Comparison of ENCODE assay signal across 18 cellular contexts in the genomic region with DNA sequence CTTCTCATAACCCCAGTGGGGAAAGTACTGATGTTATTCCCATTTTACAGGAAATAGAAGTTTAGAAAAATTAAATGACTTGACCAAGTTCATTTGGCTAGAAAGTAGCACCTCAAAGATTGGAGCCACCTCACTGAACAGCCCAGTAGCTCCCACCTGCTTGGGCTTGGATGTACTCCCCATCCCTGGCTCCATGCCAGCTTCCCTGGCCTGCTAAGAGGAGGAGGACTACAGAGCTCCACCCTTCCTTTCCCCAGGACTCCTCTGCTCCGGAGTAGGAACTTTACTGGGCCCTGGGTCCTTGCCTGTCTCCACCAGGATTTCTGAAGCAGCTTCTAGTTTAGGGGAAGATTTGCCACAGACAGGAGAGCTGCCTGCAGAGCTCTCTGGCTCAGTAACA. TPM values are rescaled to one million over a fixed set of nuclear protein-coding genes. Genes with fewer than 3 reads are reported as not detected.
DNase-seq lines count a peak whose midpoint lies in the region; ATAC-seq, FAIRE-seq and TF ChIP-seq lines count a peak whose summit lies in the region.
"Had no signal": no experiment of that assay in that cellular context is flagged by ENCODE, and none has a peak within 500 bp of the region (broad histone marks: within the 10 kb centered on the region; RNA-seq: fewer than 3 reads in every experiment).

No MANE protein-coding gene starts in this region.

- POLR2A ChIA-PET in HEK293 (lab: Yijun Ruan, JAX) (interaction anchor here (0.6 to 1.9 kb wide), 8 partner anchors 9 to 227 kb away, joined by 3 to 9 read pairs (median 4); partner anchors contain the start of gene ARMH3), K562 (lab: Yijun Ruan, JAX) (interaction anchor here (0.6 to 2.9 kb wide), 9 partner anchors 10 to 325 kb away, joined by 3 to 17 read pairs (median 3); no protein-coding TSS in a partner anchor)

- no peaks in the 10 kb centered on the region for H3K9me3 ChIP-seq in HEK293 (ENCODE audit: control insufficient read depth, insufficient read depth, low read depth, low read length)
- H3K9me3 ChIP-seq in K562 (replicated peaks; ENCODE audit: control insufficient read depth, insufficient read depth, low read depth, low read length), result no peaks in the 10 kb centered on the region
- H3K9me3 ChIP-seq: tibial nerve had no signal

- in situ Hi-C loops in K562 (cut with MboI), result no loop called here

- TF ChIP-seq EP300 in K562 (IDR thresholded peaks at IDR 0.05; ENCODE audit: low read length), result no peak

- H3K36me3 ChIP-seq in HEK293 (ENCODE audit: control insufficient read depth in 2 of 2, insufficient read depth in 1 of 2, low read length in 2 of 2) (peaks cover 0 to 21% of the 10 kb centered on the region in 2 experiments; a peak in 2 of 3 replicates), K562 (ENCODE audit: control insufficient read depth, insufficient read depth, low read length) (peaks cover 9% of the 10 kb centered on the region; the same call in 1 of the 3 replicates)

- peaks cover 5% of the 10 kb centered on the region; the same call in 1 of the 2 replicates for H4K20me1 ChIP-seq in K562 (replicated peaks; ENCODE audit: control insufficient read depth, insufficient read depth, low read length)

- peaks cover 21% of the 10 kb centered on the region for H3K79me2 ChIP-seq in K562 (ENCODE audit: control insufficient read depth, insufficient read depth, low read length)

- intact Hi-C loops in K562 (cut with micrococcal nuclease), result loop anchor here (5.0 kb wide), 1 partner anchor 856 kb away; no protein-coding TSS in a partner anchor

- peaks cover 37% of the 10 kb centered on the region for H3K4me1 Mint-ChIP-seq in stimulated activated naive CD8-positive, alpha-beta T cell treated with anti-CD3 and anti-CD28 coated beads, Interleukin-15, amount 100 ng/mL, for 72 hours
- H3K4me1 Mint-ChIP-seq in endothelial cell (ENCODE audit: unreplicated experiment), result peaks cover 14% of the 10 kb centered on the region

- peaks cover 8% of the 10 kb centered on the region for H3K4me1 ChIP-seq in HEK293 (ENCODE audit: control insufficient read depth, insufficient read depth, low read length)
- peaks cover 25 to 38% of the 10 kb centered on the region in 2 experiments; a peak in 4 of 5 replicates for H3K4me1 ChIP-seq in K562 (replicated peaks in 1 of 2; ENCODE audit: control insufficient read depth in 2 of 2, insufficient read depth in 2 of 2, low read length in 2 of 2)

- no peak overlapping the region for H3K9ac ChIP-seq in K562 (ENCODE audit: insufficient read depth in 1 of 2, low read depth in 2 of 2, low read length in 2 of 2)

- FAIRE-seq in K562 (lab: Jason Lieb, UNC), result no peak
- FAIRE-seq: A204.1, GM12878 had no signal

- no peak overlapping the region for H3K4me2 ChIP-seq in K562 (ENCODE audit: insufficient read depth, low read length)
- H3K4me2 ChIP-seq: GM23338 had no signal

- no peak overlapping the region for H2AFZ ChIP-seq in K562 (ENCODE audit: low read depth, low read length)
- H2AFZ ChIP-seq: GM23338 had no signal

- no peak for TF ChIP-seq RAD21 in K562 (CRISPR knock-in tag; conservative IDR thresholded peaks at IDR 0.05 in 1 of 2, IDR thresholded peaks at IDR 0.05 in 1 of 2)

- H3K27ac ChIP-seq in HEK293 (ENCODE audit: extremely low read depth, low read depth, low read length) (peak overlapping the region; percentile 22; the same call in 1 of the 2 replicates), K562 (ENCODE audit: extremely low read depth, low read depth, low read length) (no peak overlapping the region)
- H3K27ac ChIP-seq: tibial nerve had no signal

- ATAC-seq in K562, result no peak
- no peak for ATAC-seq in omental fat pad (ENCODE audit: low FRiP score)
- no peak for ATAC-seq in stimulated activated naive CD8-positive, alpha-beta T cell treated with anti-CD3 and anti-CD28 coated beads, Interleukin-15, amount 100 ng/mL, for 72 hours
- ATAC-seq in activated naive CD4-positive, alpha-beta T cell treated with anti-CD3 and anti-CD28 coated beads, Interleukin-2, amount 50 U/mL, for 72 hours, result no peak
- ATAC-seq: GM12878, GM23338, sciatic nerve, T-helper 17 cell had no signal

- TF ChIP-seq CTCF in HEK293 (tag by site-specific recombination; IDR thresholded peaks at IDR 0.05), result no peak
- no peak for TF ChIP-seq CTCF in K562 (IDR thresholded peaks at IDR 0.05 in 2 of 3, conservative IDR thresholded peaks at IDR 0.05 in 1 of 3; ENCODE audit: insufficient read depth in 2 of 3, low read depth in 1 of 3, low read length in 3 of 3)
- TF ChIP-seq CTCF in omental fat pad (IDR thresholded peaks at IDR 0.05), result no peak
- TF ChIP-seq CTCF in endothelial cell (IDR thresholded peaks at IDR 0.05; ENCODE audit: unreplicated experiment), result no peak

- CTCF ChIA-PET in HEK293 (lab: Yijun Ruan, JAX) (interaction anchor here (0.8 to 3.6 kb wide), 7 partner anchors 12 to 287 kb away, joined by 3 to 16 read pairs (median 5); partner anchors contain the start of gene ARMH3), K562 (lab: Yijun Ruan, JAX; ENCODE audit: low intra/inter-chr PET ratio) (no interaction called here)

- H3K4me3 Mint-ChIP-seq in stimulated activated naive CD8-positive, alpha-beta T cell treated with anti-CD3 and anti-CD28 coated beads, Interleukin-15, amount 100 ng/mL, for 72 hours, result no peak overlapping the region
- no peak overlapping the region for H3K4me3 Mint-ChIP-seq in endothelial cell (ENCODE audit: unreplicated experiment)
- H3K4me3 Mint-ChIP-seq: GM23338 had no signal

- H3K9me1 ChIP-seq in K562 (ENCODE audit: control insufficient read depth, insufficient read depth, low read length), result peaks cover 4% of the 10 kb centered on the region

- H3K27me3 ChIP-seq in K562 (ENCODE audit: control insufficient read depth in 2 of 2, insufficient read depth in 2 of 2, low read length in 2 of 2), result no peaks in the 10 kb centered on the region
- H3K27me3 ChIP-seq: tibial nerve had no signal

- H3K27me3 Mint-ChIP-seq in stimulated activated naive CD8-positive, alpha-beta T cell treated with anti-CD3 and anti-CD28 coated beads, Interleukin-15, amount 100 ng/mL, for 72 hours, result no peaks in the 10 kb centered on the region
- peaks cover 7% of the 10 kb centered on the region for H3K27me3 Mint-ChIP-seq in endothelial cell (ENCODE audit: unreplicated experiment)
- H3K27me3 Mint-ChIP-seq: activated naive CD4-positive, alpha-beta T cell treated with anti-CD3 and anti-CD28 coated beads, Interleukin-2, amount 10 ng/mL, durations not matched to agents 7 days and 5 days; T-helper 17 cell had no signal

- no peak overlapping the region for H3K27ac Mint-ChIP-seq in stimulated activated naive CD8-positive, alpha-beta T cell treated with anti-CD3 and anti-CD28 coated beads, Interleukin-15, amount 100 ng/mL, for 72 hours
- H3K27ac Mint-ChIP-seq in activated naive CD4-positive, alpha-beta T cell treated with anti-CD3 and anti-CD28 coated beads, Interleukin-2, amount 50 U/mL, for 72 hours, result no peak overlapping the region
- no peak overlapping the region for H3K27ac Mint-ChIP-seq in endothelial cell (ENCODE audit: unreplicated experiment)
- H3K27ac Mint-ChIP-seq: activated naive CD4-positive, alpha-beta T cell treated with anti-CD3 and anti-CD28 coated beads, Interleukin-2, amount 10 ng/mL, durations not matched to agents 7 days and 5 days; GM23338; T-helper 17 cell had no signal

- DNase-seq in NCI-H1417 (lab: John Stamatoyannopoulos, UW), result peak in 2 of 3 experiments; percentile 16 to 17
- no peak for DNase-seq in NCI-H1417 treated with DMSO at 0.1 percent for 48 hours (lab: John Stamatoyannopoulos, UW)
- peak in 3 of 4 experiments; percentile 30 to 64 (median 46) for DNase-seq in K562 (ENCODE audit: extremely low read depth in 1 of 4, low spot score in 3 of 4)
- DNase-seq in omental fat pad (ENCODE audit: low spot score), result peak; percentile 33
- DNase-seq in stimulated activated naive CD8-positive, alpha-beta T cell treated with anti-CD3 and anti-CD28 coated beads, Interleukin-15, amount 100 ng/mL, for 72 hours, result no peak
- DNase-seq in activated naive CD4-positive, alpha-beta T cell treated with anti-CD3 and anti-CD28 coated beads, Interleukin-2, amount 50 U/mL, for 72 hours (ENCODE audit: low spot score in 2 of 2), result no peak
- no peak for DNase-seq in endothelial cell (ENCODE audit: low spot score)
- DNase-seq: activated CD4-positive, alpha-beta T cell treated with anti-CD3 and anti-CD28 coated beads, Interleukin-2, amount 50 U/mL, for 48 hours; activated naive CD4-positive, alpha-beta T cell treated with anti-CD3 and anti-CD28 coated beads, Interleukin-2, amount 10 ng/mL, durations not matched to agents 7 days and 5 days; immature natural killer cell; T-helper 17 cell had no signal

- H3K4me3 ChIP-seq in HEK293 (ENCODE audit: low read depth, low read length) (no peak overlapping the region), K562 (no peak overlapping the region)
- H3K4me3 ChIP-seq: coronary artery, GM12878, GM23338, tibial nerve had no signal

- BruUV-seq in K562 (replicated peaks; lab: Mats Ljungman, UMichigan), result no TSS peak

- no peak for TF ChIP-seq POLR2A in K562 (conservative IDR thresholded peaks at IDR 0.05)

- 29% methylated on average over 1 of the region's 1 CpG for WGBS in K562 (ENCODE audit: insufficient coverage, low coverage, missing lambda C conversion rate)

- peaks cover 0 to 4% of the 10 kb centered on the region in 2 donors for H3K36me3 Mint-ChIP-seq in activated naive CD4-positive, alpha-beta T cell treated with anti-CD3 and anti-CD28 coated beads, Interleukin-2, amount 50 U/mL, for 72 hours
- H3K36me3 Mint-ChIP-seq in endothelial cell (ENCODE audit: low read depth, unreplicated experiment), result no peaks in the 10 kb centered on the region
- H3K36me3 Mint-ChIP-seq: immature natural killer cell had no signal

- H3K9me3 Mint-ChIP-seq in stimulated activated naive CD8-positive, alpha-beta T cell treated with anti-CD3 and anti-CD28 coated beads, Interleukin-15, amount 100 ng/mL, for 72 hours, result no peaks in the 10 kb centered on the region
- H3K9me3 Mint-ChIP-seq in activated naive CD4-positive, alpha-beta T cell treated with anti-CD3 and anti-CD28 coated beads, Interleukin-2, amount 50 U/mL, for 72 hours, result no peaks in the 10 kb centered on the region
- no peaks in the 10 kb centered on the region for H3K9me3 Mint-ChIP-seq in endothelial cell (ENCODE audit: unreplicated experiment)
- H3K9me3 Mint-ChIP-seq: activated naive CD4-positive, alpha-beta T cell treated with anti-CD3 and anti-CD28 coated beads, Interleukin-2, amount 10 ng/mL, durations not matched to agents 7 days and 5 days; GM23338; immature natural killer cell had no signal

RNA-seq across cellular contexts. Expression of gene HPS6, which starts 3.1 kb away (rescaled TPM):
- total RNA-seq in K562 (2011; cell fraction: chromatin; rRNA removed; ENCODE audit: low replicate concordance), result 1.9 and 6.9 TPM in 2 replicates
- total RNA-seq in K562 (2011; cell fraction: nucleolus; rRNA removed), result 8.7 and 9.2 TPM in 2 replicates
- total RNA-seq in K562 (2011; cell fraction: nucleoplasm; rRNA removed), result 2.4 and 3.9 TPM in 2 replicates
- total RNA-seq in K562 (2014; rRNA removed) (12.7 and 17.6 TPM in 2 replicates), K562 (2014; rRNA removed; fragmentation: Illumina TruSeq; extraction: Trizol) (2.3 and 3.8 TPM in 2 replicates), K562 (2015; rRNA removed; fragmentation: Illumina TruSeq; extraction: Trizol) (7.7 and 8.2 TPM in 2 replicates), K562 (2021) (14.0 and 15.1 TPM in 2 replicates), omental fat pad (10 to 100 TPM; 14.1 to 31.5 (median 22.5) TPM), endothelial cell (ENCODE audit: unreplicated experiment) (25.1 TPM)
- polyA plus RNA-seq in K562 (2011; rRNA removed) (2.7 and 3.0 TPM in 2 replicates), K562 (2014; fragmentation: Illumina TruSeq; extraction: Trizol) (4.5 and 6.4 TPM in 2 replicates), K562 (2014; fragmentation: Nextera tagmentation; extraction: Ambion mirVana) (under 1 TPM; 0.45 to 0.55 TPM), K562 (2014; rRNA removed) (6.7 and 8.3 TPM in 2 replicates)
- polyA plus RNA-seq in K562 (2011; cell fraction: cytosol; rRNA removed), result 3.3 and 9.2 TPM in 2 replicates
- polyA plus RNA-seq in K562 (2011; cell fraction: nucleus; rRNA removed), result 2.3 and 3.7 TPM in 2 replicates
- 7.3 and 7.7 TPM in 2 replicates for polyA plus RNA-seq in K562 (2012)
- 2.8 and 4.2 TPM in 2 replicates for polyA minus RNA-seq in K562 (2011; rRNA and poly(A)+ RNA removed)
- polyA minus RNA-seq in K562 (2011; cell fraction: cytosol; rRNA and poly(A)+ RNA removed), result 5.6 and 6.1 TPM in 2 replicates
- 6.1 and 8.1 TPM in 2 replicates for polyA minus RNA-seq in K562 (2011; cell fraction: nucleus; rRNA and poly(A)+ RNA removed)
- total RNA-seq in activated naive CD4-positive, alpha-beta T cell treated with anti-CD3 and anti-CD28 coated beads, Interleukin-2, amount 50 U/mL, for 72 hours, result 10 to 100 TPM in 1 of 2 donors, 1 to 10 TPM in 1; 6.2 to 20.2 TPM

RNA-seq across cellular contexts. Expression of gene ARMH3, which starts 12.2 kb away (rescaled TPM):
- total RNA-seq in K562 (2011; cell fraction: chromatin; rRNA removed; ENCODE audit: low replicate concordance), result not detected in 2 replicates
- 0.83 and 1.1 TPM in 2 replicates for total RNA-seq in K562 (2011; cell fraction: nucleolus; rRNA removed)
- total RNA-seq in K562 (2011; cell fraction: nucleoplasm; rRNA removed), result not detected in 2 replicates
- total RNA-seq in K562 (2014; rRNA removed), result 0.53 TPM in 1 of 2 replicates, not detected in the other
- total RNA-seq in K562 (2014; rRNA removed; fragmentation: Illumina TruSeq; extraction: Trizol), result not detected in 2 replicates
- 0.29 and 0.49 TPM in 2 replicates for total RNA-seq in K562 (2015; rRNA removed; fragmentation: Illumina TruSeq; extraction: Trizol)
- 0.73 and 0.89 TPM in 2 replicates for total RNA-seq in K562 (2021)
- not detected in 2 replicates for polyA plus RNA-seq in K562 (2011; rRNA removed)
- not detected in 2 replicates for polyA plus RNA-seq in K562 (2011; cell fraction: cytosol; rRNA removed)
- polyA plus RNA-seq in K562 (2011; cell fraction: nucleus; rRNA removed), result 0.61 and 0.83 TPM in 2 replicates
- polyA plus RNA-seq in K562 (2012), result 0.40 TPM in 1 of 2 replicates, not detected in the other
- polyA plus RNA-seq in K562 (2014; fragmentation: Illumina TruSeq; extraction: Trizol), result not detected in 2 replicates
- polyA plus RNA-seq in K562 (2014; fragmentation: Nextera tagmentation; extraction: Ambion mirVana), result not detected
- polyA plus RNA-seq in K562 (2014; rRNA removed), result not detected in 2 replicates
- polyA minus RNA-seq in K562 (2011; rRNA and poly(A)+ RNA removed), result not detected in 2 replicates
- not detected in 2 replicates for polyA minus RNA-seq in K562 (2011; cell fraction: cytosol; rRNA and poly(A)+ RNA removed)
- 0.54 and 1.7 TPM in 2 replicates for polyA minus RNA-seq in K562 (2011; cell fraction: nucleus; rRNA and poly(A)+ RNA removed)
- 10 to 100 TPM; 10.0 to 61.8 (median 12.7) TPM for total RNA-seq in omental fat pad
- 10 to 100 TPM; 20.3 to 24.8 TPM for total RNA-seq in activated naive CD4-positive, alpha-beta T cell treated with anti-CD3 and anti-CD28 coated beads, Interleukin-2, amount 50 U/mL, for 72 hours
- 20.5 TPM for total RNA-seq in endothelial cell (ENCODE audit: unreplicated experiment)

RNA-seq across cellular contexts. Expression of gene LDB1, which starts 52.0 kb away (rescaled TPM):
- 255 and 520 TPM in 2 replicates for total RNA-seq in K562 (2011; cell fraction: chromatin; rRNA removed; ENCODE audit: low replicate concordance)
- total RNA-seq in K562 (2011; cell fraction: nucleolus; rRNA removed), result 309 and 317 TPM in 2 replicates
- total RNA-seq in K562 (2011; cell fraction: nucleoplasm; rRNA removed), result 210 and 273 TPM in 2 replicates
- total RNA-seq in K562 (2014; rRNA removed) (73.2 and 86.2 TPM in 2 replicates), K562 (2014; rRNA removed; fragmentation: Illumina TruSeq; extraction: Trizol) (46.5 and 57.1 TPM in 2 replicates), K562 (2015; rRNA removed; fragmentation: Illumina TruSeq; extraction: Trizol) (105 and 107 TPM in 2 replicates), K562 (2021) (120 and 136 TPM in 2 replicates), omental fat pad (10 to 100 TPM; 20.1 to 33.2 (median 30.9) TPM), endothelial cell (ENCODE audit: unreplicated experiment) (160 TPM)
- polyA plus RNA-seq in K562 (2011; rRNA removed) (137 and 167 TPM in 2 replicates), K562 (2014; fragmentation: Illumina TruSeq; extraction: Trizol) (133 and 137 TPM in 2 replicates), K562 (2014; fragmentation: Nextera tagmentation; extraction: Ambion mirVana) (1 to 10 TPM; 1.9 TPM), K562 (2014; rRNA removed) (111 and 117 TPM in 2 replicates)
- 165 and 219 TPM in 2 replicates for polyA plus RNA-seq in K562 (2011; cell fraction: cytosol; rRNA removed)
- 807 and 1,010 TPM in 2 replicates for polyA plus RNA-seq in K562 (2011; cell fraction: nucleus; rRNA removed)
- polyA plus RNA-seq in K562 (2012), result 90.4 and 133 TPM in 2 replicates
- polyA minus RNA-seq in K562 (2011; rRNA and poly(A)+ RNA removed), result 102 and 187 TPM in 2 replicates
- 80.4 and 97.7 TPM in 2 replicates for polyA minus RNA-seq in K562 (2011; cell fraction: cytosol; rRNA and poly(A)+ RNA removed)
- 105 and 141 TPM in 2 replicates for polyA minus RNA-seq in K562 (2011; cell fraction: nucleus; rRNA and poly(A)+ RNA removed)
- 10 to 100 TPM; 68.7 to 94.9 TPM for total RNA-seq in activated naive CD4-positive, alpha-beta T cell treated with anti-CD3 and anti-CD28 coated beads, Interleukin-2, amount 50 U/mL, for 72 hours

Comparison
In these comparisons a context has a peak if more than half of its experiments do, and no peak if none do; other contexts are left out.
1. DNase-seq: peak in NCI-H1417 (2 of 3), K562 (3 of 4) and omental fat pad (single experiment); none in NCI-H1417 treated with DMSO at 0.1 percent for 48 hours (single experiment), stimulated activated naive CD8-positive, alpha-beta T cell treated with anti-CD3 and anti-CD28 coated beads, Interleukin-15, amount 100 ng/mL, for 72 hours (0 of 2), activated naive CD4-positive, alpha-beta T cell treated with anti-CD3 and anti-CD28 coated beads, Interleukin-2, amount 50 U/mL, for 72 hours (0 of 2) and endothelial cell (single experiment).
2. RNA of gene ARMH3, which starts 12.2 kb away (total RNA-seq): 20.3 to 24.8 TPM in activated naive CD4-positive, alpha-beta T cell treated with anti-CD3 and anti-CD28 coated beads, Interleukin-2, amount 50 U/mL, for 72 hours, 20.5 TPM in endothelial cell (single experiment) and 10.0 to 61.8 TPM in omental fat pad; 0.29 to 1.1 TPM in K562; every median in the first group is over 4 times any median in the second.